15 cellular contexts compared by ENCODE assay signal in genomic region chr1:25527226-25527846, GRCh38.
"Had no signal": no experiment of that assay in that cellular context is flagged by ENCODE, and none has a peak within 500 bp of the region (broad histone marks: within the 10 kb centered on the region; RNA-seq: fewer than 3 reads in every experiment).

No MANE protein-coding gene starts in this region.

- ATAC-seq: heart left ventricle; naive thymus-derived CD4-positive, alpha-beta T cell; right cardiac atrium had no signal

- H3K4me1 ChIP-seq: tibial artery, upper lobe of left lung, uterus had no signal

- DNase-seq: endodermal cell; heart left ventricle; hippocampal formation; kidney glomerular epithelial cell; mammary epithelial cell; naive thymus-derived CD4-positive, alpha-beta T cell; ovary; right cardiac atrium; small intestine; stimulated activated CD4-positive, alpha-beta T cell treated with anti-CD3 and anti-CD28 coated beads, Interleukin-12 subunit alpha, Interleukin-12 subunit beta, amount 100 ng/mL, for 4 hours; stimulated activated naive CD4-positive, alpha-beta T cell; tibial artery; uterus had no signal

- H3K27ac ChIP-seq: heart left ventricle, ovary, suprapubic skin, tibial artery, upper lobe of left lung, uterus had no signal

- H3K9me3 ChIP-seq: ovary, suprapubic skin, tibial artery, upper lobe of left lung, uterus had no signal

- H3K27me3 ChIP-seq: heart left ventricle, ovary, upper lobe of left lung, uterus had no signal

- H3K4me3 ChIP-seq: heart left ventricle, ovary, suprapubic skin, tibial artery, upper lobe of left lung, uterus had no signal

- H3K36me3 ChIP-seq: heart left ventricle, ovary, suprapubic skin, tibial artery, upper lobe of left lung, uterus had no signal
